1 cellular context compared by ENCODE assay signal in genomic region chr10:13099144-13099665, GRCh38.
A peak's percentile ranks its signal among the peaks of the same experiment; 100 is the strongest.
TF ChIP-seq lines count a peak whose summit lies in the region.

No MANE protein-coding gene starts in this region.

TF ChIP-seq in H1, 55 proteins besides CTCF, POLR2A, EP300 and RAD21 (continued from another document):
- TF ChIP-seq SIX5 (IDR thresholded peaks at IDR 0.05; ENCODE audit: low read depth, low read length) (no peak), SAP30 (IDR thresholded peaks at IDR 0.05; ENCODE audit: insufficient read depth, insufficient replicate concordance, low read length) (peak; percentile 86), NANOG (IDR thresholded peaks at IDR 0.05; ENCODE audit: insufficient read depth, low read depth, low read length, poor library complexity, severe bottlenecking) (no peak), CHD7 (IDR thresholded peaks at IDR 0.05; ENCODE audit: insufficient replicate concordance, low read length) (peak; percentile 37), EGR1 (IDR thresholded peaks at IDR 0.05; ENCODE audit: borderline replicate concordance, low read depth, low read length) (peak; percentile 50; the same call in 1 of the 2 replicates), KDM5A (IDR thresholded peaks at IDR 0.05; ENCODE audit: low read length) (no peak), ASH2L (IDR thresholded peaks at IDR 0.05; ENCODE audit: low read length) (peak; percentile 63), CHD1 (IDR thresholded peaks at IDR 0.05; ENCODE audit: low read depth, low read length) (no peak), SUZ12 (IDR thresholded peaks at IDR 0.05; ENCODE audit: low read length) (no peak), BRCA1 (IDR thresholded peaks at IDR 0.05; ENCODE audit: low read depth, low read length) (no peak), SRF (IDR thresholded peaks at IDR 0.05; ENCODE audit: low read depth, low read length) (no peak), TAF1 (IDR thresholded peaks at IDR 0.05; ENCODE audit: low read depth, low read length) (no peak), PHF8 (conservative IDR thresholded peaks at IDR 0.05; ENCODE audit: low read depth, low read length) (peak; percentile 10; the same call in 1 of the 2 replicates), BCL11A (IDR thresholded peaks at IDR 0.05; ENCODE audit: low read depth in 2 of 2, low read length in 2 of 2) (no peak), TBP (IDR thresholded peaks at IDR 0.05; ENCODE audit: low read depth, low read length) (no peak), KDM1A (IDR thresholded peaks at IDR 0.05; ENCODE audit: borderline replicate concordance, low read length) (peak; percentile 55; the same call in 1 of the 2 replicates), BACH1 (IDR thresholded peaks at IDR 0.05; ENCODE audit: low read length) (no peak), SP1 (IDR thresholded peaks at IDR 0.05; ENCODE audit: low read depth, low read length) (0 out of 2 replicates have a peak, but pooled peaks have one; percentile 24), TCF12 (IDR thresholded peaks at IDR 0.05; ENCODE audit: low read depth, low read length) (no peak), RBBP5 (IDR thresholded peaks at IDR 0.05; ENCODE audit: borderline replicate concordance, low read depth, low read length) (no peak; the same call in 1 of the 2 replicates), JUN (IDR thresholded peaks at IDR 0.05; ENCODE audit: low read depth, low read length) (no peak), CEBPB (IDR thresholded peaks at IDR 0.05; ENCODE audit: low read depth, low read length) (no peak), TEAD4 (IDR thresholded peaks at IDR 0.05; ENCODE audit: low read depth, low read length) (no peak), CREB1 (IDR thresholded peaks at IDR 0.05) (no peak), CTBP2 (IDR thresholded peaks at IDR 0.05; ENCODE audit: borderline replicate concordance, insufficient read depth, insufficient read length, low read length) (peak; percentile 28), POU5F1 (IDR thresholded peaks at IDR 0.05; ENCODE audit: low read depth, low read length) (no peak), SP2 (IDR thresholded peaks at IDR 0.05; ENCODE audit: low read length) (no peak), HDAC6 (IDR thresholded peaks at IDR 0.05; ENCODE audit: low read depth, low read length) (no peak), SIRT6 (IDR thresholded peaks at IDR 0.05; ENCODE audit: low read length) (no peak), MAX (IDR thresholded peaks at IDR 0.05) (0 out of 2 replicates have a peak, but pooled peaks have one; percentile 31), TAF7 (optimal IDR thresholded peaks at IDR 0.05; ENCODE audit: borderline replicate concordance, low read depth, low read length) (no peak), YY1 (IDR thresholded peaks at IDR 0.05; ENCODE audit: low read depth, low read length) (0 out of 2 replicates have a peak, but pooled peaks have one; percentile 8), GABPA (IDR thresholded peaks at IDR 0.05; ENCODE audit: borderline replicate concordance, insufficient read depth, low read length) (no peak)
